Comparison of ENCODE assay signal across 7 cellular contexts in the genomic region with DNA sequence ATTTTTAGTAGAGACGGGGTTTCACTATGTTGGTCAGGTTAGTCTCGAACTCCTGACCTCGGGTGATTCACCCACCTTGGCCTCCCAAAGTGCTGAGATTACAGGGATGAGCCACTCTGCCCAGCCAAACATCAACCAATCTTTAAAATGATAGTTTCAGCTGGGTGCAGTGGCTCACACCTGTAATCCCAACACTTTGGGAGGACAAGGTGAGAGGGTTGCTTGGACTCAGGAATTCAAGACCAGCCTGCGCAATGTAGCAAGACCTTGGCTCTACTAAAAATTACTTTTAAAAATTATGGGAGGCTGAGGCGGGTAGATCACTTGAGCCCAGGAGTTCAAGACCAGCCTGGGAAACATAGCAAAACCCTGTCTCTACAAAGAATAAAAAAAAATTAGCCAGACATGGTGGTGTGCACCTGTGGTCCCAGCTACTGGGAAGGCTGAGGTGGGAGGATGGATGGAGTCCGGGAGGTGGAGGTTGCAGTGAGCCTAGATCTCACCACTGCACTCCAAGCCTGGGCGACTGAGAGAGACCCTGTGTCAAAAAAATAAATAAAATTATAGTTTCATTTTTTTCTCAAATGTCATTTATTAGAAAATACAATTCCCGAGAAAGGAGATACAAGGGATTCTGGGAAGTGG. TPM values are rescaled to one million over a fixed set of nuclear protein-coding genes. Genes with fewer than 3 reads are reported as not detected.
DNase-seq lines count a peak whose midpoint lies in the region; ATAC-seq and TF ChIP-seq lines count a peak whose summit lies in the region.
"Not testable (repeated sequence)": the region's sequence is repeated elsewhere in the genome, so short reads cannot be mapped to it uniquely, and the experiment has no call there.

No MANE protein-coding gene starts in this region.

- DNase-seq in A673 (ENCODE audit: low spot score); MCF 10A (ENCODE audit: unreplicated experiment); sigmoid colon: not testable (repeated sequence)
- DNase-seq in M059J (ENCODE audit: low read depth) (peak; percentile 23), left lobe of liver (ENCODE audit: low spot score) (peak; percentile 34)
- DNase-seq in activated CD4-positive, alpha-beta T cell treated with anti-CD3 and anti-CD28 coated beads for 48 hours = peak; percentile 28

- ATAC-seq in left lobe of liver = not testable (repeated sequence)

- H3K36me3 ChIP-seq in A673 (ENCODE audit: insufficient read depth, low read length, poor library complexity, severe bottlenecking) = not testable (repeated sequence)
- H3K36me3 ChIP-seq in sigmoid colon (peaks cover 3 to 60% (median 20%) of the 10 kb centered on the region in 4 donors), subcutaneous abdominal adipose tissue (ENCODE audit: control insufficient read depth in 5 of 5, insufficient read depth in 5 of 5, low read length in 5 of 5) (peaks cover 4 to 49% (median 34%) of the 10 kb centered on the region in 5 donors)

- H3K36me3 Mint-ChIP-seq in MCF 10A (ENCODE audit: insufficient read depth, unreplicated experiment) = peaks cover 11% of the 10 kb centered on the region

- peak overlapping the region; percentile 32 for H3K4me3 Mint-ChIP-seq in MCF 10A (ENCODE audit: unreplicated experiment)

- H3K9me3 Mint-ChIP-seq in MCF 10A (ENCODE audit: unreplicated experiment) = not testable (repeated sequence)

- CTCF ChIA-PET in A673 (lab: Charles Lee) = interaction anchor here (0.5 kb wide), 1 partner anchor 9 kb away, joined by 3 read pairs; no protein-coding TSS in a partner anchor
- CTCF ChIA-PET in MCF 10A (lab: Yijun Ruan, JAX) = interaction anchor here (0.5 to 38.8 kb wide), 11 partner anchors 11 to 1080 kb away, joined by 3 to 1125 read pairs (median 10); partner anchors contain the start of genes MDM4 and PIK3C2B

- intact Hi-C loops in A673 (cut with micrococcal nuclease; ENCODE audit: unreplicated experiment); MCF 10A (cut with micrococcal nuclease); sigmoid colon (cut with DNase I): not testable (repeated sequence)

- H3K4me3 ChIP-seq in A673 (ENCODE audit: low read depth, low read length, poor library complexity, severe bottlenecking); sigmoid colon: not testable (repeated sequence)
- H3K4me3 ChIP-seq in subcutaneous abdominal adipose tissue (ENCODE audit: low read depth in 1 of 5, low read length in 5 of 5) = peak overlapping the region in 1 of 5 donors; percentile 9

- not testable (repeated sequence) for TF ChIP-seq CTCF in A673 (conservative IDR thresholded peaks at IDR 0.05; ENCODE audit: low read depth, low read length); MCF 10A (IDR thresholded peaks at IDR 0.05; ENCODE audit: unreplicated experiment); sigmoid colon (IDR thresholded peaks at IDR 0.05)

- TF ChIP-seq EP300 in sigmoid colon (IDR thresholded peaks at IDR 0.05) = not testable (repeated sequence)

- WGBS in sigmoid colon, 2 donors = 92 to 93% methylated on average over 8 of the region's 8 CpGs

- H3K27me3 ChIP-seq in A673 (replicated peaks; ENCODE audit: insufficient read depth, low read depth, low read length, poor library complexity); sigmoid colon; subcutaneous abdominal adipose tissue (ENCODE audit: control insufficient read depth in 5 of 5, insufficient read depth in 4 of 5, low read length in 5 of 5): not testable (repeated sequence)

- not testable (repeated sequence) for TF ChIP-seq POLR2A in sigmoid colon (IDR thresholded peaks at IDR 0.05)

- H3K9me3 ChIP-seq in A673 (ENCODE audit: low read depth, low read length, poor library complexity, severe bottlenecking); sigmoid colon; subcutaneous abdominal adipose tissue (ENCODE audit: control insufficient read depth in 5 of 5, low read length in 5 of 5): not testable (repeated sequence)

- not testable (repeated sequence) for H3K27me3 Mint-ChIP-seq in MCF 10A (ENCODE audit: insufficient read depth, unreplicated experiment)

- H3K27ac ChIP-seq in A673 (ENCODE audit: low read depth, low read length, poor library complexity, severe bottlenecking) (peak overlapping the region; percentile 39), sigmoid colon (peak overlapping the region in 3 of 4 donors; percentile 10 to 17 (median 15)), subcutaneous abdominal adipose tissue (ENCODE audit: low read depth, low read length) (peak overlapping the region; percentile 97)

- H3K27ac Mint-ChIP-seq in MCF 10A (ENCODE audit: low read depth, unreplicated experiment) = peak overlapping the region; percentile 86

- not testable (repeated sequence) for BruUV-seq in A673 (replicated peaks; lab: Mats Ljungman, UMichigan); MCF 10A (replicated peaks; lab: Mats Ljungman, UMichigan)

- peak overlapping the region in 2 of 5 donors; percentile 31 to 73 for H3K9ac ChIP-seq in subcutaneous abdominal adipose tissue (ENCODE audit: low read length in 5 of 5)

- peaks cover 52% of the 10 kb centered on the region for H3K4me1 Mint-ChIP-seq in MCF 10A (ENCODE audit: insufficient read depth, unreplicated experiment)

- peaks cover 29% of the 10 kb centered on the region for H3K4me1 ChIP-seq in A673 (ENCODE audit: insufficient read depth, low read length, poor library complexity, severe bottlenecking)
- peaks cover 0 to 28% (median 24%) of the 10 kb centered on the region in 4 donors for H3K4me1 ChIP-seq in sigmoid colon
- peaks cover 4 to 37% (median 33%) of the 10 kb centered on the region in 5 donors for H3K4me1 ChIP-seq in subcutaneous abdominal adipose tissue (ENCODE audit: control insufficient read depth in 5 of 5, insufficient read depth in 5 of 5, low read length in 5 of 5)

- POLR2A ChIA-PET in A673 (lab: Charles Lee; ENCODE audit: low non-redundant PET) = not testable (repeated sequence)
- POLR2A ChIA-PET in MCF 10A (lab: Yijun Ruan, JAX) = interaction anchor here (0.7 to 7.0 kb wide), 20 partner anchors 9 to 128 kb away, joined by 3 to 109 read pairs (median 8); partner anchors contain the start of genes MDM4 and PIK3C2B

RNA-seq across cellular contexts. Expression of gene PPP1R15B, which starts 10.6 kb away (rescaled TPM):
- total RNA-seq in A673 (2021) = 46.9 and 52.5 TPM in 2 replicates
- total RNA-seq in M059J (2014; rRNA removed; shearing (Covaris generic)) = 24.2 and 41.6 TPM in 2 replicates
- 86.0 and 94.8 TPM in 2 replicates for total RNA-seq in MCF 10A (2022)
- 34.1 TPM for total RNA-seq in left lobe of liver
- total RNA-seq in sigmoid colon = 10 to 100 TPM; 40.0 to 44.7 (median 42.9) TPM
- 10 to 100 TPM in 1 of 3 donors, 1 to 10 TPM in 2; 9.0 to 31.3 (median 9.5) TPM for polyA plus RNA-seq in sigmoid colon

Comparison
In these comparisons a context has a peak if more than half of its experiments do, and no peak if none do; other contexts are left out.
1. H3K27ac ChIP-seq: peak in every context shown above with its lines; median percentile 97 in subcutaneous abdominal adipose tissue; 39 in A673; 15 in sigmoid colon.